In the genomic region with DNA sequence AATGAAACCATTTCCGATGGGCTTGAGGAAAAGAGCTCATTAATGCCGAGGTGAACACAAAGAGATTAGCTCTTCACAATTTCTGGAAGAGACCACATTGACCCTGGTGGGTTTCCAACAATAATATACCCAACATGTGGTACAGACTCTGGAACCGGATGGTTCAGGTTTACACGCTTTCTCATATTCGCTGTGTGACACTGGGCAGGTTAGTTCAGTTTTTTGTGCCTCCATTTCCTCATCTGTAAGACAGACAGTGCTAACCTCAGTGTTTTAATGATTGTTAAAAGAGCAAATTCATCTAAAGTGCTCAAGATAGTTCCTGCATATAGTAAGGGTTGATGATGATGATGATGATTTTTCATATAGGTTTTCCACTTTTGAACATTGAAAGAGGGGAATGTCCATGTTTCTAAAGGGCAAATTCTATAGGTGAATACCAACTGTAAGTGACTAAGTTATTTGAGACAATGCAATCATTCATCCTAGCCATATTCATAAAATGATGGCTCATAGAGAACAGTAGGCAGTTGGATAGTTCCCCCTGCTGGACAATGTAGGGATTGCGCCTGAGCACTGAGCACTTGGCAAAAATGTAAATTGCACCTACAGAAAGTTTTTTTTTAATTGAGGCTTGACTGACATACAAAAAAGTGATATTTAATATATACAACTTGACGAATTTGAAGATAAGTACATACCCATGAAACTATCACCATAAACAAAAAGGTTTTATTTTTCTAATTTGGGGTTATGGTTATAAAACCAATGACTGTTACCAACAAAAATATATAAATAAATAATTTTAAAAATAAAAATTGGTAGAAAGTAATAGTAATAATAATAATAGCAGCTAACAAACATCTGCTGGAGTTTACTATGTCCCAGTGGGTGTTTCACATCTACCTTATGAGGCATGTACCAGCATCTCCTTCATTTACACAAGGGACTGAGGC, we compare ENCODE assay signal across 8 cellular contexts. TPM values are rescaled to one million over a fixed set of nuclear protein-coding genes. Genes with fewer than 3 reads are reported as not detected.
A peak's percentile ranks its signal among the peaks of the same experiment; 100 is the strongest.
DNase-seq lines count a peak whose midpoint lies in the region; ATAC-seq and TF ChIP-seq lines count a peak whose summit lies in the region.

No MANE protein-coding gene starts in this region.

- POLR2A ChIA-PET in BJ (lab: Charles Lee) = no interaction called here
- POLR2A ChIA-PET in activated naive CD8-positive, alpha-beta T cell treated with anti-CD3 and anti-CD28 coated beads, Interleukin-2, amount 10 ng/mL, durations not matched to agents 7 days and 5 days (lab: Charles Lee) = no interaction called here

- DNase-seq in BJ (ENCODE audit: low read depth) = no peak
- peak; percentile 20 for DNase-seq in NCI-H1092 (lab: John Stamatoyannopoulos, UW)
- peak; percentile 84 for DNase-seq in SW480 (ENCODE audit: low spot score)
- DNase-seq in activated naive CD8-positive, alpha-beta T cell treated with anti-CD3 and anti-CD28 coated beads, Interleukin-2, amount 10 ng/mL, durations not matched to agents 7 days and 5 days = peak; percentile 71
- peak; percentile 29 to 67 for DNase-seq in heart right ventricle
- peak; percentile 81 for DNase-seq in sciatic nerve (ENCODE audit: low spot score)

- ATAC-seq in GM19463 (IDR thresholded peaks at IDR 0.05; ENCODE audit: unreplicated experiment) = peak; percentile 38
- no peak for ATAC-seq in activated naive CD8-positive, alpha-beta T cell treated with anti-CD3 and anti-CD28 coated beads, Interleukin-2, amount 10 ng/mL, durations not matched to agents 7 days and 5 days (ENCODE audit: low read depth)
- peak in 3 of 8 donors; percentile 24 to 47 (median 43) for ATAC-seq in heart right ventricle
- peak; percentile 59 for ATAC-seq in sciatic nerve
- ATAC-seq in GM18505 (IDR thresholded peaks at IDR 0.05; ENCODE audit: unreplicated experiment) = no peak

- intact Hi-C loops in heart right ventricle (cut with DNase I) = loop anchor here (1.0 to 10.0 kb wide), 9 partner anchors 107 to 415 kb away; no protein-coding TSS in a partner anchor
- intact Hi-C loops in sciatic nerve (cut with DNase I) = no loop called here

- H3K27ac Mint-ChIP-seq in activated naive CD8-positive, alpha-beta T cell treated with anti-CD3 and anti-CD28 coated beads, Interleukin-2, amount 10 ng/mL, durations not matched to agents 7 days and 5 days = no peak overlapping the region

- no peak overlapping the region for H3K4me3 ChIP-seq in BJ (ENCODE audit: low read depth, low read length)
- no peak overlapping the region for H3K4me3 ChIP-seq in heart right ventricle

- 34 to 39% methylated on average over 7 of the region's 7 CpGs for WGBS in heart right ventricle, 2 donors

- H3K4me1 ChIP-seq in heart right ventricle = peaks cover 0 to 22% (median 13%) of the 10 kb centered on the region in 9 donors

- H3K36me3 ChIP-seq in BJ (ENCODE audit: control insufficient read depth, insufficient read depth, low read length) (no peaks in the 10 kb centered on the region), heart right ventricle (no peaks in the 10 kb centered on the region)

- no peak overlapping the region for H3K27ac ChIP-seq in heart right ventricle

- H3K36me3 Mint-ChIP-seq in activated naive CD8-positive, alpha-beta T cell treated with anti-CD3 and anti-CD28 coated beads, Interleukin-2, amount 10 ng/mL, durations not matched to agents 7 days and 5 days = no peaks in the 10 kb centered on the region

- CTCF ChIA-PET in BJ (lab: Yijun Ruan, JAX) = interaction anchor here (0.6 to 3.1 kb wide), 10 partner anchors 92 to 712 kb away, joined by 3 to 83 read pairs (median 4); no protein-coding TSS in a partner anchor

- H3K9me3 Mint-ChIP-seq in activated naive CD8-positive, alpha-beta T cell treated with anti-CD3 and anti-CD28 coated beads, Interleukin-2, amount 10 ng/mL, durations not matched to agents 7 days and 5 days = no peaks in the 10 kb centered on the region

- H3K27me3 Mint-ChIP-seq in activated naive CD8-positive, alpha-beta T cell treated with anti-CD3 and anti-CD28 coated beads, Interleukin-2, amount 10 ng/mL, durations not matched to agents 7 days and 5 days = peaks cover 34% of the 10 kb centered on the region

- H3K27me3 ChIP-seq in BJ (ENCODE audit: control insufficient read depth, insufficient read depth, low read length) = peaks cover 4% of the 10 kb centered on the region
- H3K27me3 ChIP-seq in heart right ventricle = peaks cover 0 to 54% (median 26%) of the 10 kb centered on the region in 7 donors

- TF ChIP-seq POLR2A in GM18505 (IDR thresholded peaks at IDR 0.05; ENCODE audit: borderline replicate concordance, extremely low read depth, insufficient read depth, insufficient read length) = no peak

- no peak overlapping the region for H3K4me3 Mint-ChIP-seq in activated naive CD8-positive, alpha-beta T cell treated with anti-CD3 and anti-CD28 coated beads, Interleukin-2, amount 10 ng/mL, durations not matched to agents 7 days and 5 days

- TF ChIP-seq CTCF in BJ (IDR thresholded peaks at IDR 0.05; ENCODE audit: insufficient read depth, low read depth, low read length) = peak; percentile 91
- TF ChIP-seq CTCF in heart right ventricle (IDR thresholded peaks at IDR 0.05) = peak; percentile 88 to 98 (median 96)

- peaks cover 17% of the 10 kb centered on the region for H3K4me1 Mint-ChIP-seq in activated naive CD8-positive, alpha-beta T cell treated with anti-CD3 and anti-CD28 coated beads, Interleukin-2, amount 10 ng/mL, durations not matched to agents 7 days and 5 days

- H3K9me3 ChIP-seq in heart right ventricle = no peaks in the 10 kb centered on the region

RNA-seq across cellular contexts. Expression of a gene that starts 2.1 kb away (rescaled TPM):
- polyA plus RNA-seq in BJ (2011; rRNA removed) (47.5 and 52.3 TPM in 2 replicates), heart right ventricle (10 to 100 TPM; 29.3 to 30.4 TPM)
- polyA minus RNA-seq in BJ (2011; rRNA and poly(A)+ RNA removed) = 19.3 and 23.6 TPM in 2 replicates
- total RNA-seq in activated naive CD8-positive, alpha-beta T cell treated with anti-CD3 and anti-CD28 coated beads, Interleukin-2, amount 10 ng/mL, durations not matched to agents 7 days and 5 days = 1 to 10 TPM; 3.2 to 3.9 TPM
- total RNA-seq in heart right ventricle (10 to 100 TPM; 42.3 to 70.1 (median 56.7) TPM), sciatic nerve (22.9 TPM)

RNA-seq across cellular contexts. Expression of a gene that starts 52.4 kb away (rescaled TPM):
- 0.27 and 0.36 TPM in 2 replicates for polyA plus RNA-seq in BJ (2011; rRNA removed)
- polyA minus RNA-seq in BJ (2011; rRNA and poly(A)+ RNA removed) = 0.62 and 0.72 TPM in 2 replicates
- total RNA-seq in activated naive CD8-positive, alpha-beta T cell treated with anti-CD3 and anti-CD28 coated beads, Interleukin-2, amount 10 ng/mL, durations not matched to agents 7 days and 5 days = under 1 TPM; 0.28 to 0.30 TPM
- 10 to 100 TPM in 2 of 10 donors, 1 to 10 TPM in 8; 1.1 to 11.1 (median 4.6) TPM for total RNA-seq in heart right ventricle
- polyA plus RNA-seq in heart right ventricle = under 1 TPM; 0.33 to 0.73 TPM
- total RNA-seq in sciatic nerve = 7.4 TPM

Comparison
In these comparisons a context has a peak if more than half of its experiments do, and no peak if none do; other contexts are left out.
1. ATAC-seq: peak in GM19463 (single experiment) and sciatic nerve (single experiment); none in activated naive CD8-positive, alpha-beta T cell treated with anti-CD3 and anti-CD28 coated beads, Interleukin-2, amount 10 ng/mL, durations not matched to agents 7 days and 5 days (single experiment) and GM18505 (single experiment).